Comparison of ENCODE assay signal across 22 cellular contexts in the genomic region with DNA sequence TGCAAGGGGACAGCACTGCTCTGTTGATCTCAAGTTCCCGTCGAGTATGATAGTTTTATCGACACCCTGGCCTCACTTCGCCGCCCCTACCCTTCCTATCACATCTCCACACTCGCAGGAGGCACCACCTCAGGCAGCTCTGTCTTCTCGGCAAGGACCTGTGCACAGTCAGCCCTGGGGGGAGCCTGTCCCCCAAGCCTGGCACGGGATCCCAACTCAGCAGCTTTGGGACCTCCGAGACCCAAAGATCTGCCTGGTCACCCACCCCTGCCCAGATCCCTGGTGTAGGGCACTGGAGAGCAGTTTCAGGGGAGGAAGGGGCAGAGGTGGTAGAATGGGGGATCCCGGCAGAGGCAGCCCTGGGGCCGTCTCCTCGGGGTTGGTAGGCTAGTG. TPM values are rescaled to one million over a fixed set of nuclear protein-coding genes. Genes with fewer than 3 reads are reported as not detected.
DNase-seq lines count a peak whose midpoint lies in the region; ATAC-seq and TF ChIP-seq lines count a peak whose summit lies in the region.
"Had no signal": no experiment of that assay in that cellular context is flagged by ENCODE, and none has a peak within 500 bp of the region (broad histone marks: within the 10 kb centered on the region; RNA-seq: fewer than 3 reads in every experiment).

No MANE protein-coding gene starts in this region.

- H3K36me3 ChIP-seq in H7 (replicated peaks; ENCODE audit: control insufficient read depth, insufficient read depth, low read length) (peaks cover 14% of the 10 kb centered on the region), iPS-15b (ENCODE audit: control insufficient read depth, insufficient read depth, low read length) (peaks cover 68% of the 10 kb centered on the region), spleen (peaks cover 0 to 100% (median 78%) of the 10 kb centered on the region in 6 donors)

- DNase-seq in activated effector memory CD4-positive, alpha-beta T cell treated with anti-CD3 and anti-CD28 coated beads, Interleukin-2, amount 50 U/mL, for 16 hours, result peak; percentile 19
- no peak for DNase-seq in activated effector memory CD4-positive, alpha-beta T cell treated with Interleukin-2 at 50 U/mL for 16 hours
- DNase-seq in H7 (peak; percentile 45), spleen (peak; percentile 64)
- DNase-seq: CD4-positive, CD25-positive, alpha-beta regulatory T cell; DMS153; DND-41; GM23248; HFFc6; MM.1S; NCI-H2029; NCI-H446 treated with DMSO at 0.1 percent for 48 hours; NCI-H526; NCI-H82; NK-92 treated with Interleukin-12 subunit alpha and Interleukin-12 subunit beta, amount 100 ng/mL, for 24 hours; PC-3 had no signal

- no peak for TF ChIP-seq CTCF in spleen (IDR thresholded peaks at IDR 0.05 in 8 of 11, conservative IDR thresholded peaks at IDR 0.05 in 3 of 11)

- H3K4me1 ChIP-seq in iPS-15b (ENCODE audit: control insufficient read depth, insufficient read depth, low read length) (no peaks in the 10 kb centered on the region), spleen (no peaks in the 10 kb centered on the region)
- H3K4me1 ChIP-seq: BLaER1, HAP-1 had no signal

- H3K9me3 ChIP-seq in iPS-15b (ENCODE audit: control insufficient read depth, insufficient read depth, low read length) (no peaks in the 10 kb centered on the region), spleen (no peaks in the 10 kb centered on the region)
- H3K9me3 ChIP-seq: BLaER1, HAP-1 had no signal

- 83 to 97% (median 91%) methylated on average over 7 to 12 of the region's 12 CpGs for WGBS in spleen, 5 donors

- H3K27me3 ChIP-seq in H7 (ENCODE audit: control insufficient read depth, insufficient read depth, low read length) (peaks cover 11% of the 10 kb centered on the region; the same call in 1 of the 2 replicates), iPS-15b (ENCODE audit: control insufficient read depth, insufficient read depth, low read length) (no peaks in the 10 kb centered on the region), spleen (replicated peaks in 1 of 7) (peaks cover 0 to 21% (median 0%) of the 10 kb centered on the region in 7 donors)

- intact Hi-C loops in spleen (cut with DNase I; ENCODE audit: low total_unique reads), result no loop called here

- no peak for ATAC-seq in HG03469 (IDR thresholded peaks at IDR 0.05; ENCODE audit: unreplicated experiment)
- no peak for ATAC-seq in HG03457 (IDR thresholded peaks at IDR 0.05; ENCODE audit: unreplicated experiment)
- ATAC-seq: PC-3 had no signal

- no peak overlapping the region for H3K27ac ChIP-seq in spleen
- H3K27ac ChIP-seq: BLaER1, GM23248, KMS-11 had no signal

- peak overlapping the region; percentile 24 for H3K9ac ChIP-seq in iPS-15b (ENCODE audit: low read depth, low read length)
- H3K9ac ChIP-seq: BLaER1, GM23248, KMS-11 had no signal

- TF ChIP-seq POLR2A in spleen (IDR thresholded peaks at IDR 0.05), result no peak

- H3K4me3 ChIP-seq in H7 (ENCODE audit: insufficient read depth, low read depth, low read length), result peak overlapping the region; percentile 5; the same call in 1 of the 2 replicates
- no peak overlapping the region for H3K4me3 ChIP-seq in iPS-15b (ENCODE audit: low read depth, low read length)
- no peak overlapping the region for H3K4me3 ChIP-seq in spleen
- H3K4me3 ChIP-seq: BLaER1, GM23248, HAP-1 had no signal

RNA-seq across cellular contexts. Expression of gene UBA1, which starts 18.0 kb away (rescaled TPM):
- total RNA-seq in H7 (2014; rRNA removed; shearing (Covaris generic)), result 427 and 477 TPM in 2 replicates
- total RNA-seq in spleen, result 100 to 1,000 TPM; 172 to 207 (median 194) TPM
- 10 to 100 TPM; 57.7 to 92.8 (median 88.9) TPM for polyA plus RNA-seq in spleen

RNA-seq across cellular contexts. Expression of gene RBM10, which starts 30.6 kb away (rescaled TPM):
- total RNA-seq in H7 (2014; rRNA removed; shearing (Covaris generic)), result 72.6 and 79.1 TPM in 2 replicates
- 10 to 100 TPM; 24.5 to 38.4 (median 30.9) TPM for total RNA-seq in spleen
- polyA plus RNA-seq in spleen, result 10 to 100 TPM; 21.6 to 34.7 (median 27.7) TPM

RNA-seq across cellular contexts. Expression of gene NDUFB11, which starts 31.1 kb away (rescaled TPM):
- 106 and 108 TPM in 2 replicates for total RNA-seq in H7 (2014; rRNA removed; shearing (Covaris generic))
- total RNA-seq in spleen, result 10 to 100 TPM; 42.7 to 68.1 (median 51.8) TPM
- 10 to 100 TPM; 52.6 to 88.7 (median 77.5) TPM for polyA plus RNA-seq in spleen

RNA-seq across cellular contexts. Expression of gene CDK16, which starts 42.9 kb away (rescaled TPM):
- 227 and 270 TPM in 2 replicates for total RNA-seq in H7 (2014; rRNA removed; shearing (Covaris generic))
- 10 to 100 TPM; 51.7 to 75.3 (median 60.0) TPM for total RNA-seq in spleen
- 10 to 100 TPM; 18.4 to 37.9 (median 28.8) TPM for polyA plus RNA-seq in spleen

RNA-seq across cellular contexts. Expression of gene USP11, which starts 57.2 kb away (rescaled TPM):
- 97.8 and 105 TPM in 2 replicates for total RNA-seq in H7 (2014; rRNA removed; shearing (Covaris generic))
- 10 to 100 TPM; 46.2 to 91.5 (median 70.9) TPM for total RNA-seq in spleen
- polyA plus RNA-seq in spleen, result 10 to 100 TPM; 19.9 to 35.2 (median 31.5) TPM
